ENCODE assay signal across 8 cellular contexts in genomic region chr1:45513532-45514260, GRCh38. TPM values are rescaled to one million over a fixed set of nuclear protein-coding genes. Genes with fewer than 3 reads are reported as not detected.
DNase-seq lines count a peak whose midpoint lies in the region; ATAC-seq, FAIRE-seq and TF ChIP-seq lines count a peak whose summit lies in the region.
"Not testable (repeated sequence)": the region's sequence is repeated elsewhere in the genome, so short reads cannot be mapped to it uniquely, and the experiment has no call there.
"Had no signal": no experiment of that assay in that cellular context is flagged by ENCODE, and none has a peak within 500 bp of the region (broad histone marks: within the 10 kb centered on the region; RNA-seq: fewer than 3 reads in every experiment).

No MANE protein-coding gene starts in this region.

- H3K27me3 Mint-ChIP-seq in GM23338 (ENCODE audit: insufficient read depth, low read depth, poor library complexity); activated CD8-positive, alpha-beta memory T cell treated with anti-CD3 and anti-CD28 coated beads, Interleukin-2, amount 10 ng/mL, durations not matched to agents 7 days and 5 days: not testable (repeated sequence)

- POLR2A ChIA-PET in PC-9 (lab: Charles Lee; ENCODE audit: unreplicated experiment), result not testable (repeated sequence)

- not testable (repeated sequence) for H2AFZ ChIP-seq in GM23338, PC-9, hepatocyte

- not testable (repeated sequence) for FAIRE-seq in bronchial epithelial cell (lab: Jason Lieb, UNC)

- not testable (repeated sequence) for H3K27me3 ChIP-seq in GM23338 (ENCODE audit: insufficient read depth); PC-9 (ENCODE audit: insufficient read depth, low read depth); bronchial epithelial cell (ENCODE audit: control insufficient read depth, insufficient read depth, low read length); hepatocyte

- H3K79me2 ChIP-seq in GM23338 (replicated peaks; ENCODE audit: insufficient read depth) (peaks cover 49% of the 10 kb centered on the region), PC-9 (ENCODE audit: low read depth) (peaks cover 60% of the 10 kb centered on the region), hepatocyte (peaks cover 17% of the 10 kb centered on the region)

- intact Hi-C loops in PC-9 (cut with micrococcal nuclease; ENCODE audit: unreplicated experiment), result not testable (repeated sequence)

- H3K9me3 Mint-ChIP-seq in GM23338; activated CD8-positive, alpha-beta memory T cell treated with anti-CD3 and anti-CD28 coated beads, Interleukin-2, amount 10 ng/mL, durations not matched to agents 7 days and 5 days (ENCODE audit: low read depth); stimulated activated effector memory CD8-positive, alpha-beta T cell treated with anti-CD3 and anti-CD28 coated beads, Interleukin-12 subunit alpha, Interleukin-12 subunit beta, amount 100 ng/mL, for 72 hours: not testable (repeated sequence)

- H3K4me3 Mint-ChIP-seq in GM23338; activated CD8-positive, alpha-beta memory T cell treated with anti-CD3 and anti-CD28 coated beads, Interleukin-2, amount 10 ng/mL, durations not matched to agents 7 days and 5 days; stimulated activated effector memory CD8-positive, alpha-beta T cell treated with anti-CD3 and anti-CD28 coated beads, Interleukin-12 subunit alpha, Interleukin-12 subunit beta, amount 100 ng/mL, for 72 hours: not testable (repeated sequence)

- H3F3A ChIP-seq in GM23338 (replicated peaks; ENCODE audit: low read depth), result peaks cover 83% of the 10 kb centered on the region
- peaks cover 95% of the 10 kb centered on the region for H3F3A ChIP-seq in PC-9 (ENCODE audit: insufficient read depth, low read depth)

- DNase-seq in GM23338 (ENCODE audit: low spot score); PC-9; activated CD8-positive, alpha-beta memory T cell treated with anti-CD3 and anti-CD28 coated beads, Interleukin-2, amount 10 ng/mL, durations not matched to agents 7 days and 5 days; hepatocyte (ENCODE audit: low spot score); stimulated activated effector memory CD8-positive, alpha-beta T cell treated with anti-CD3 and anti-CD28 coated beads, Interleukin-12 subunit alpha, Interleukin-12 subunit beta, amount 100 ng/mL, for 72 hours (ENCODE audit: low spot score in 2 of 2): not testable (repeated sequence)
- peak; percentile 46 for DNase-seq in bronchial epithelial cell (ENCODE audit: low read depth)
- DNase-seq in myocyte (ENCODE audit: low read depth), result peak; percentile 67

- not testable (repeated sequence) for H3K4me1 ChIP-seq in GM23338 (ENCODE audit: insufficient read depth)
- H3K4me1 ChIP-seq in PC-9 (replicated peaks; ENCODE audit: insufficient read depth) (peaks cover 29% of the 10 kb centered on the region), hepatocyte (ENCODE audit: insufficient read depth) (peaks cover 22% of the 10 kb centered on the region)

- CTCF ChIA-PET in PC-9 (lab: Charles Lee), result not testable (repeated sequence)
- CTCF ChIA-PET in activated CD8-positive, alpha-beta memory T cell treated with anti-CD3 and anti-CD28 coated beads, Interleukin-2, amount 10 ng/mL, durations not matched to agents 7 days and 5 days (lab: Charles Lee), result interaction anchor here (0.9 to 4.1 kb wide), 14 partner anchors 11 to 173 kb away, joined by 3 to 139 read pairs (median 4); partner anchors contain the start of genes CCDC163, MMACHC and MUTYH

- BruUV-seq in PC-9 (replicated peaks; lab: Mats Ljungman, UMichigan), result not testable (repeated sequence)

- not testable (repeated sequence) for H3K9me2 ChIP-seq in GM23338 (ENCODE audit: insufficient read depth); PC-9 (ENCODE audit: insufficient read depth); hepatocyte (replicated peaks; ENCODE audit: insufficient read depth)

- 50% methylated on average over 9 of the region's 9 CpGs for WGBS in hepatocyte (ENCODE audit: low lambda C conversion rate, missing lambda C conversion rate)

- H4K20me1 ChIP-seq in GM23338 (replicated peaks; ENCODE audit: insufficient read depth) (peaks cover 60% of the 10 kb centered on the region), PC-9 (ENCODE audit: insufficient read depth) (peaks cover 87% of the 10 kb centered on the region)
- H4K20me1 ChIP-seq in hepatocyte (ENCODE audit: insufficient read depth, poor library complexity, severe bottlenecking), result not testable (repeated sequence)

- H3K27ac ChIP-seq in GM23338 (ENCODE audit: low read depth) (peak overlapping the region; percentile 76; the same call in 1 of the 2 replicates), PC-9 (peak overlapping the region; percentile 45; the same call in 1 of the 2 replicates), hepatocyte (peak overlapping the region; percentile 67)

- peaks cover 97% of the 10 kb centered on the region for H3K36me3 Mint-ChIP-seq in GM23338 (ENCODE audit: low read depth)
- peaks cover 54% of the 10 kb centered on the region for H3K36me3 Mint-ChIP-seq in activated CD8-positive, alpha-beta memory T cell treated with anti-CD3 and anti-CD28 coated beads, Interleukin-2, amount 10 ng/mL, durations not matched to agents 7 days and 5 days
- H3K36me3 Mint-ChIP-seq in stimulated activated effector memory CD8-positive, alpha-beta T cell treated with anti-CD3 and anti-CD28 coated beads, Interleukin-12 subunit alpha, Interleukin-12 subunit beta, amount 100 ng/mL, for 72 hours, result peaks cover 100% of the 10 kb centered on the region

- TF ChIP-seq CTCF in GM23338 (conservative IDR thresholded peaks at IDR 0.05; ENCODE audit: low read depth in 2 of 2); PC-9 (conservative IDR thresholded peaks at IDR 0.05); bronchial epithelial cell (IDR thresholded peaks at IDR 0.05; ENCODE audit: insufficient read depth, low read length, severe bottlenecking); hepatocyte (IDR thresholded peaks at IDR 0.05; ENCODE audit: poor library complexity): not testable (repeated sequence)

- H3K4me2 ChIP-seq in GM23338, PC-9, hepatocyte: not testable (repeated sequence)

- ATAC-seq in GM23338; activated CD8-positive, alpha-beta memory T cell treated with anti-CD3 and anti-CD28 coated beads, Interleukin-2, amount 10 ng/mL, durations not matched to agents 7 days and 5 days; stimulated activated effector memory CD8-positive, alpha-beta T cell treated with anti-CD3 and anti-CD28 coated beads, Interleukin-12 subunit alpha, Interleukin-12 subunit beta, amount 100 ng/mL, for 72 hours: not testable (repeated sequence)

- H3K4me3 ChIP-seq in GM23338; PC-9; bronchial epithelial cell (ENCODE audit: low read depth, low read length); hepatocyte: not testable (repeated sequence)

- not testable (repeated sequence) for H3K4me1 Mint-ChIP-seq in GM23338
- H3K4me1 Mint-ChIP-seq in activated CD8-positive, alpha-beta memory T cell treated with anti-CD3 and anti-CD28 coated beads, Interleukin-2, amount 10 ng/mL, durations not matched to agents 7 days and 5 days, result peaks cover 12% of the 10 kb centered on the region
- H3K4me1 Mint-ChIP-seq in stimulated activated effector memory CD8-positive, alpha-beta T cell treated with anti-CD3 and anti-CD28 coated beads, Interleukin-12 subunit alpha, Interleukin-12 subunit beta, amount 100 ng/mL, for 72 hours, result peaks cover 10% of the 10 kb centered on the region

- not testable (repeated sequence) for H3K27ac Mint-ChIP-seq in GM23338
- H3K27ac Mint-ChIP-seq in activated CD8-positive, alpha-beta memory T cell treated with anti-CD3 and anti-CD28 coated beads, Interleukin-2, amount 10 ng/mL, durations not matched to agents 7 days and 5 days, result peak overlapping the region; percentile 38
- H3K27ac Mint-ChIP-seq in stimulated activated effector memory CD8-positive, alpha-beta T cell treated with anti-CD3 and anti-CD28 coated beads, Interleukin-12 subunit alpha, Interleukin-12 subunit beta, amount 100 ng/mL, for 72 hours, result peak overlapping the region; percentile 33

- not testable (repeated sequence) for H3K9me3 ChIP-seq in PC-9 (ENCODE audit: insufficient read depth, low read depth); hepatocyte (ENCODE audit: low read depth)

- peaks cover 95% of the 10 kb centered on the region for H3K36me3 ChIP-seq in GM23338 (ENCODE audit: insufficient read depth)
- peaks cover 68% of the 10 kb centered on the region for H3K36me3 ChIP-seq in PC-9 (ENCODE audit: low read depth)
- peaks cover 41% of the 10 kb centered on the region for H3K36me3 ChIP-seq in bronchial epithelial cell (ENCODE audit: control insufficient read depth, insufficient read depth, low read length)
- H3K36me3 ChIP-seq in hepatocyte (replicated peaks; ENCODE audit: insufficient read depth, low read depth), result not testable (repeated sequence)

RNA-seq across cellular contexts. Expression of gene PRDX1, which starts 8.0 kb away (rescaled TPM):
- 1,070 and 1,109 TPM in 2 replicates for total RNA-seq in GM23338 (2014; rRNA removed; shearing (Covaris generic))
- polyA plus RNA-seq in GM23338 (2016; fragmentation: Nextera tagmentation; extraction: Ambion mirVana) (2,149 and 2,351 TPM in 2 replicates), hepatocyte (660 and 666 TPM in 2 replicates)
- total RNA-seq in PC-9 (2021) (1,455 and 1,838 TPM in 2 replicates), bronchial epithelial cell (403 and 721 TPM in 2 replicates), hepatocyte (523 and 532 TPM in 2 replicates), myocyte (771 and 808 TPM in 2 replicates)
- total RNA-seq in activated CD8-positive, alpha-beta memory T cell treated with anti-CD3 and anti-CD28 coated beads, Interleukin-2, amount 10 ng/mL, durations not matched to agents 7 days and 5 days, result 100 to 1,000 TPM; 225 to 412 TPM
- 976 TPM for polyA plus RNA-seq in myocyte (2012)

RNA-seq across cellular contexts. Expression of gene MMACHC, which starts 13.6 kb away (rescaled TPM):
- 3.0 and 3.7 TPM in 2 replicates for total RNA-seq in GM23338 (2014; rRNA removed; shearing (Covaris generic))
- polyA plus RNA-seq in GM23338 (2016; fragmentation: Nextera tagmentation; extraction: Ambion mirVana), result 4.6 and 4.9 TPM in 2 replicates
- 3.0 and 7.3 TPM in 2 replicates for total RNA-seq in PC-9 (2021)
- 1 to 10 TPM; 7.3 to 8.4 TPM for total RNA-seq in activated CD8-positive, alpha-beta memory T cell treated with anti-CD3 and anti-CD28 coated beads, Interleukin-2, amount 10 ng/mL, durations not matched to agents 7 days and 5 days
- 0.77 and 1.1 TPM in 2 replicates for total RNA-seq in bronchial epithelial cell
- 5.7 and 11.5 TPM in 2 replicates for total RNA-seq in hepatocyte
- 0.86 and 2.2 TPM in 2 replicates for polyA plus RNA-seq in hepatocyte
- total RNA-seq in myocyte, result 3.5 and 6.8 TPM in 2 replicates
- polyA plus RNA-seq in myocyte (2012), result 6.5 TPM

RNA-seq across cellular contexts. Expression of gene CCDC163, which starts 13.8 kb away (rescaled TPM):
- 1.2 and 1.6 TPM in 2 replicates for total RNA-seq in GM23338 (2014; rRNA removed; shearing (Covaris generic))
- polyA plus RNA-seq in GM23338 (2016; fragmentation: Nextera tagmentation; extraction: Ambion mirVana), result 4.5 and 4.6 TPM in 2 replicates
- 4.2 and 4.4 TPM in 2 replicates for total RNA-seq in PC-9 (2021)
- total RNA-seq in activated CD8-positive, alpha-beta memory T cell treated with anti-CD3 and anti-CD28 coated beads, Interleukin-2, amount 10 ng/mL, durations not matched to agents 7 days and 5 days, result 1 to 10 TPM; 7.8 to 7.9 TPM
- total RNA-seq in bronchial epithelial cell, result 0.26 and 0.64 TPM in 2 replicates
- total RNA-seq in hepatocyte, result 0.60 and 1.2 TPM in 2 replicates
- polyA plus RNA-seq in hepatocyte, result 0.62 and 3.3 TPM in 2 replicates
- 0.62 TPM in 2 replicates for total RNA-seq in myocyte
- 2.1 TPM for polyA plus RNA-seq in myocyte (2012)
- total RNA-seq: ascending aorta had no signal

RNA-seq across cellular contexts. Expression of gene TESK2, which starts 22.7 kb away (rescaled TPM):
- 11.4 and 14.0 TPM in 2 replicates for total RNA-seq in GM23338 (2014; rRNA removed; shearing (Covaris generic))
- polyA plus RNA-seq in GM23338 (2016; fragmentation: Nextera tagmentation; extraction: Ambion mirVana), result 5.2 and 6.0 TPM in 2 replicates
- 13.8 and 17.5 TPM in 2 replicates for total RNA-seq in PC-9 (2021)
- total RNA-seq in activated CD8-positive, alpha-beta memory T cell treated with anti-CD3 and anti-CD28 coated beads, Interleukin-2, amount 10 ng/mL, durations not matched to agents 7 days and 5 days, result 1 to 10 TPM; 3.0 to 4.4 TPM
- total RNA-seq in bronchial epithelial cell, result 1.6 and 2.0 TPM in 2 replicates
- 8.2 and 8.6 TPM in 2 replicates for total RNA-seq in hepatocyte
- 6.2 and 6.4 TPM in 2 replicates for polyA plus RNA-seq in hepatocyte
- 1.1 and 1.7 TPM in 2 replicates for total RNA-seq in myocyte
- 1.2 TPM for polyA plus RNA-seq in myocyte (2012)

RNA-seq across cellular contexts. Expression of gene AKR1A1, which starts 36.9 kb away (rescaled TPM):
- total RNA-seq in GM23338 (2014; rRNA removed; shearing (Covaris generic)), result 172 and 186 TPM in 2 replicates
- polyA plus RNA-seq in GM23338 (2016; fragmentation: Nextera tagmentation; extraction: Ambion mirVana) (275 and 293 TPM in 2 replicates), hepatocyte (235 and 271 TPM in 2 replicates)
- total RNA-seq in PC-9 (2021) (202 and 277 TPM in 2 replicates), bronchial epithelial cell (109 and 145 TPM in 2 replicates), hepatocyte (174 and 186 TPM in 2 replicates), myocyte (75.2 and 83.6 TPM in 2 replicates)
- total RNA-seq in activated CD8-positive, alpha-beta memory T cell treated with anti-CD3 and anti-CD28 coated beads, Interleukin-2, amount 10 ng/mL, durations not matched to agents 7 days and 5 days, result 100 to 1,000 TPM; 137 to 150 TPM
- 176 TPM for polyA plus RNA-seq in myocyte (2012)
